ENCODE assay signal across 22 cellular contexts in genomic region chr12:116116650-116117424, GRCh38.
DNase-seq lines count a peak whose midpoint lies in the region; ATAC-seq, FAIRE-seq and TF ChIP-seq lines count a peak whose summit lies in the region.
"Had no signal": no experiment of that assay in that cellular context is flagged by ENCODE, and none has a peak within 500 bp of the region (broad histone marks: within the 10 kb centered on the region; RNA-seq: fewer than 3 reads in every experiment).

No MANE protein-coding gene starts in this region.

- peaks cover 94% of the 10 kb centered on the region for H3K79me2 ChIP-seq in K562 (ENCODE audit: control insufficient read depth, insufficient read depth, low read length)

- peaks cover 19% of the 10 kb centered on the region for H4K20me1 ChIP-seq in K562 (replicated peaks; ENCODE audit: control insufficient read depth, insufficient read depth, low read length)

- no peak overlapping the region for H3K4me3 ChIP-seq in K562
- H3K4me3 ChIP-seq: cardiac muscle cell, sigmoid colon had no signal

- no peak for TF ChIP-seq EP300 in K562 (IDR thresholded peaks at IDR 0.05; ENCODE audit: low read length)

- BruUV-seq in K562 (replicated peaks; lab: Mats Ljungman, UMichigan): no TSS peak

- no peaks in the 10 kb centered on the region for H3K36me3 ChIP-seq in K562 (ENCODE audit: control insufficient read depth, insufficient read depth, low read length)
- H3K36me3 ChIP-seq: cardiac muscle cell, sigmoid colon had no signal

- no peaks in the 10 kb centered on the region for H3K27me3 ChIP-seq in K562 (ENCODE audit: control insufficient read depth in 2 of 2, insufficient read depth in 2 of 2, low read length in 2 of 2)
- H3K27me3 ChIP-seq: cardiac muscle cell, sigmoid colon had no signal

- DNase-seq in NCI-H82 (lab: John Stamatoyannopoulos, UW) (peak; percentile 45), NCI-H82 treated with DMSO at 0.1 percent for 48 hours (lab: John Stamatoyannopoulos, UW; ENCODE audit: unreplicated experiment) (no peak), COLO668 (lab: John Stamatoyannopoulos, UW; ENCODE audit: unreplicated experiment) (peak; percentile 7), NCI-H1105 (lab: John Stamatoyannopoulos, UW) (peak; percentile 25), K562 (ENCODE audit: extremely low read depth in 1 of 4, low spot score in 3 of 4) (no peak), urothelium cell line (ENCODE audit: low spot score) (no peak), NAMALWA (ENCODE audit: low spot score) (no peak)
- DNase-seq in stimulated activated naive CD4-positive, alpha-beta T cell treated with Interleukin-2 at 50 U/mL for 16 hours (lab: John Stamatoyannopoulos, UW): no peak
- DNase-seq: ACHN; activated CD4-positive, CD25-positive, alpha-beta regulatory T cell; activated effector memory CD4-positive, alpha-beta T cell treated with Interleukin-2 at 50 U/mL for 16 hours; amniotic stem cell; DMS 273 treated with DMSO at 0.1 percent for 48 hours; immature natural killer cell; NCI-H1694; NCI-H446; posterior cingulate gyrus; sigmoid colon; T1000 had no signal

- H3K4me2 ChIP-seq in K562 (ENCODE audit: insufficient read depth, low read length): no peak overlapping the region

- TF ChIP-seq RAD21 in K562 (CRISPR knock-in tag; conservative IDR thresholded peaks at IDR 0.05 in 1 of 2, IDR thresholded peaks at IDR 0.05 in 1 of 2): no peak

- H3K9me1 ChIP-seq in K562 (ENCODE audit: control insufficient read depth, insufficient read depth, low read length): no peaks in the 10 kb centered on the region

- peaks cover 2 to 16% of the 10 kb centered on the region in 2 experiments; a peak in 4 of 5 replicates for H3K4me1 ChIP-seq in K562 (replicated peaks in 1 of 2; ENCODE audit: control insufficient read depth in 2 of 2, insufficient read depth in 2 of 2, low read length in 2 of 2)

- no peak overlapping the region for H3K27ac ChIP-seq in K562 (ENCODE audit: extremely low read depth, low read depth, low read length)
- H3K27ac ChIP-seq: C4-2B, cardiac muscle cell, RWPE1, sigmoid colon had no signal

- no peak for TF ChIP-seq CTCF in K562 (IDR thresholded peaks at IDR 0.05 in 2 of 3, conservative IDR thresholded peaks at IDR 0.05 in 1 of 3; ENCODE audit: insufficient read depth in 2 of 3, low read depth in 1 of 3, low read length in 3 of 3)

- 70% methylated on average over 5 of the region's 5 CpGs for WGBS in K562 (ENCODE audit: insufficient coverage, low coverage, missing lambda C conversion rate)

- FAIRE-seq in K562 (lab: Jason Lieb, UNC) (no peak), urothelium cell line (lab: Jason Lieb, UNC) (no peak)

- H3K9ac ChIP-seq in K562 (ENCODE audit: insufficient read depth in 1 of 2, low read depth in 2 of 2, low read length in 2 of 2): no peak overlapping the region

- CTCF ChIA-PET in K562 (lab: Yijun Ruan, JAX; ENCODE audit: low intra/inter-chr PET ratio): interaction anchor here (0.6 kb wide), 1 partner anchor 132 kb away, joined by 3 read pairs; no protein-coding TSS in a partner anchor

- POLR2A ChIA-PET in K562 (lab: Yijun Ruan, JAX): interaction anchor here (0.6 to 2.9 kb wide), 4 partner anchors 7 to 95 kb away, joined by 3 to 13 read pairs (median 4); no protein-coding TSS in a partner anchor

- H3K9me3 ChIP-seq in K562 (replicated peaks; ENCODE audit: control insufficient read depth, insufficient read depth, low read depth, low read length): no peaks in the 10 kb centered on the region
- H3K9me3 ChIP-seq: sigmoid colon had no signal

- H2AFZ ChIP-seq in K562 (ENCODE audit: low read depth, low read length): no peak overlapping the region

- intact Hi-C loops in K562 (cut with micrococcal nuclease): no loop called here

- peak; percentile 9; the same call in 1 of the 3 replicates for ATAC-seq in K562

- no peak for TF ChIP-seq POLR2A in K562 (conservative IDR thresholded peaks at IDR 0.05)

- in situ Hi-C loops in K562 (cut with MboI): no loop called here

TF ChIP-seq in K562, 482 proteins besides CTCF, POLR2A, EP300 and RAD21:
- TF ChIP-seq BRF1 (IDR thresholded peaks at IDR 0.05; ENCODE audit: borderline replicate concordance, extremely low read depth, insufficient read length) (no peak), TAL1 (IDR thresholded peaks at IDR 0.05) (no peak), ID3 (CRISPR knock-in tag; IDR thresholded peaks at IDR 0.05) (no peak), ID3 (tag; IDR thresholded peaks at IDR 0.05) (no peak), SMARCA5 (IDR thresholded peaks at IDR 0.05) (no peak), RB1 (IDR thresholded peaks at IDR 0.05; ENCODE audit: low read depth) (no peak), ZNF384 (IDR thresholded peaks at IDR 0.05; ENCODE audit: low read depth, low read length) (no peak)
- TF ChIP-seq, protein P1, sequence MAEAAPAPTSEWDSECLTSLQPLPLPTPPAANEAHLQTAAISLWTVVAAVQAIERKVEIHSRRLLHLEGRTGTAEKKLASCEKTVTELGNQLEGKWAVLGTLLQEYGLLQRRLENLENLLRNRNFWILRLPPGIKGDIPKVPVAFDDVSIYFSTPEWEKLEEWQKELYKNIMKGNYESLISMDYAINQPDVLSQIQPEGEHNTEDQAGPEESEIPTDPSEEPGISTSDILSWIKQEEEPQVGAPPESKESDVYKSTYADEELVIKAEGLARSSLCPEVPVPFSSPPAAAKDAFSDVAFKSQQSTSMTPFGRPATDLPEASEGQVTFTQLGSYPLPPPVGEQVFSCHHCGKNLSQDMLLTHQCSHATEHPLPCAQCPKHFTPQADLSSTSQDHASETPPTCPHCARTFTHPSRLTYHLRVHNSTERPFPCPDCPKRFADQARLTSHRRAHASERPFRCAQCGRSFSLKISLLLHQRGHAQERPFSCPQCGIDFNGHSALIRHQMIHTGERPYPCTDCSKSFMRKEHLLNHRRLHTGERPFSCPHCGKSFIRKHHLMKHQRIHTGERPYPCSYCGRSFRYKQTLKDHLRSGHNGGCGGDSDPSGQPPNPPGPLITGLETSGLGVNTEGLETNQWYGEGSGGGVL (CRISPR knock-in tag; IDR thresholded peaks at IDR 0.05): no peak

Comparison
In these comparisons a context has a peak if more than half of its experiments do, and no peak if none do; other contexts are left out.
1. DNase-seq: peak in NCI-H82 (single experiment), COLO668 (single experiment) and NCI-H1105 (single experiment); none in NCI-H82 treated with DMSO at 0.1 percent for 48 hours (single experiment), K562 (0 of 4), urothelium cell line (single experiment), stimulated activated naive CD4-positive, alpha-beta T cell treated with Interleukin-2 at 50 U/mL for 16 hours (single experiment) and NAMALWA (single experiment).